28 cellular contexts compared by ENCODE assay signal in genomic region chr20:56831795-56832194, GRCh38.
"Had no signal": no experiment of that assay in that cellular context is flagged by ENCODE, and none has a peak within 500 bp of the region (broad histone marks: within the 10 kb centered on the region; RNA-seq: fewer than 3 reads in every experiment).

No MANE protein-coding gene starts in this region.

- ATAC-seq: activated CD4-positive, alpha-beta T cell treated with anti-CD3 and anti-CD28 coated beads for 36 hours; activated naive CD4-positive, alpha-beta T cell treated with anti-CD3 and anti-CD28 coated beads, Interleukin-2, amount 50 U/mL, for 72 hours; activated T-cell treated with anti-CD3 and anti-CD28 coated beads, Interleukin-2, amount 50 U/mL, for 72 hours; T-helper 17 cell had no signal

- H3K4me3 ChIP-seq: ascending aorta, breast epithelium, cardiac muscle cell, colonic mucosa, esophagus squamous epithelium had no signal

- H3K27ac ChIP-seq: ascending aorta, breast epithelium, cardiac muscle cell, colonic mucosa, epithelial cell of prostate, esophagus squamous epithelium had no signal

- FAIRE-seq: endometrium, endothelial cell of umbilical vein had no signal

- H3K9me3 ChIP-seq: ascending aorta, breast epithelium, colonic mucosa, esophagus squamous epithelium had no signal

- DNase-seq: activated CD4-positive, alpha-beta memory T cell treated with anti-CD3 and anti-CD28 coated beads, Interleukin-2, amount 10 ng/mL, durations not matched to agents 7 days and 5 days; activated CD4-positive, alpha-beta T cell treated with anti-CD3 and anti-CD28 coated beads for 36 hours; activated CD4-positive, alpha-beta T cell treated with anti-CD3 and anti-CD28 coated beads, Interleukin-2, amount 10 ng/mL, durations not matched to agents 24 days and 14 days; activated CD4-positive, CD25-positive, alpha-beta regulatory T cell; activated CD4-positive, CD25-positive, alpha-beta regulatory T cell treated with anti-CD3 and anti-CD28 coated beads, Interleukin-2, amount 50 U/mL, for 72 hours; activated CD8-positive, alpha-beta memory T cell treated with anti-CD3 and anti-CD28 coated beads, Interleukin-2, amount 50 U/mL, for 48 hours; activated gamma-delta T cell; activated naive CD4-positive, alpha-beta T cell; activated naive CD4-positive, alpha-beta T cell treated with anti-CD3 and anti-CD28 coated beads, Interleukin-2, amount 10 ng/mL, durations not matched to agents 7 days and 5 days; activated naive CD8-positive, alpha-beta T cell treated with anti-CD3 and anti-CD28 coated beads, Interleukin-2, amount 10 ng/mL, durations not matched to agents 7 days and 5 days; activated T-cell treated with anti-CD3 and anti-CD28 coated beads for 4 hours; activated T-cell treated with anti-CD3 and anti-CD28 coated beads, Interleukin-2, amount 50 U/mL, for 24 hours; activated T-cell treated with anti-CD3 and anti-CD28 coated beads, Interleukin-2, amount 50 U/mL, for 72 hours; central memory CD4-positive, alpha-beta T cell; cerebellar nuclear complex; colonic mucosa; effector CD8-positive, alpha-beta T cell; esophagus squamous epithelium; foreskin melanocyte; head of caudate nucleus; T-helper 17 cell had no signal

- H3K36me3 ChIP-seq: ascending aorta, breast epithelium, cardiac muscle cell, colonic mucosa, esophagus squamous epithelium had no signal

- H3K27me3 ChIP-seq: ascending aorta, breast epithelium, colonic mucosa had no signal

- H3K4me1 ChIP-seq: ascending aorta, breast epithelium, colonic mucosa had no signal
